In genomic region chr12:4293942-4294505, GRCh38 we compare ENCODE assay signal across 1 cellular context.
TF ChIP-seq lines count a peak whose summit lies in the region.

No MANE protein-coding gene starts in this region.

TF ChIP-seq in HepG2, 621 proteins besides CTCF, POLR2A, EP300 and RAD21:
- TF ChIP-seq TIGD3 (CRISPR knock-in tag; IDR thresholded peaks at IDR 0.05; ENCODE audit: borderline replicate concordance): no peak
- no peak for TF ChIP-seq ZNF580 (CRISPR knock-in tag; IDR thresholded peaks at IDR 0.05; ENCODE audit: borderline replicate concordance, low read depth)
- TF ChIP-seq ZNF747 (CRISPR knock-in tag; IDR thresholded peaks at IDR 0.05; ENCODE audit: borderline replicate concordance): no peak
- no peak for TF ChIP-seq SCMH1 (CRISPR knock-in tag; IDR thresholded peaks at IDR 0.05; ENCODE audit: borderline replicate concordance)
- no peak for TF ChIP-seq KLF13 (CRISPR knock-in tag; IDR thresholded peaks at IDR 0.05)
- no peak for TF ChIP-seq BHLHE40 (IDR thresholded peaks at IDR 0.05; ENCODE audit: low read length)
- no peak for TF ChIP-seq ZNF18 (CRISPR knock-in tag; IDR thresholded peaks at IDR 0.05; ENCODE audit: insufficient replicate concordance)
- TF ChIP-seq ZNF562 (CRISPR knock-in tag; IDR thresholded peaks at IDR 0.05; ENCODE audit: borderline replicate concordance): no peak
- TF ChIP-seq PRDM15 (CRISPR knock-in tag; IDR thresholded peaks at IDR 0.05): no peak
